ENCODE assay signal across 17 cellular contexts in genomic region chr3:39432342-39432741, GRCh38. TPM values are rescaled to one million over a fixed set of nuclear protein-coding genes. Genes with fewer than 3 reads are reported as not detected.
DNase-seq lines count a peak whose midpoint lies in the region; ATAC-seq, FAIRE-seq and TF ChIP-seq lines count a peak whose summit lies in the region.
"Had no signal": no experiment of that assay in that cellular context is flagged by ENCODE, and none has a peak within 500 bp of the region (broad histone marks: within the 10 kb centered on the region; RNA-seq: fewer than 3 reads in every experiment).

No MANE protein-coding gene starts in this region.

- dilution Hi-C loops in mammary epithelial cell (cut with HindIII; ENCODE audit: low sequenced_read_pairs) = loop anchor here (5.0 kb wide), 1 partner anchor 45 kb away; no protein-coding TSS in a partner anchor

- H2BK5ac ChIP-seq in trophoblast cell (ENCODE audit: low read depth, low read length, poor library complexity) = no peak overlapping the region

- no peak overlapping the region for H4K12ac ChIP-seq in trophoblast cell (ENCODE audit: low read depth, low read length)

- POLR2A ChIA-PET in HepG2 (lab: Yijun Ruan, JAX) = no interaction called here

- H3K9ac ChIP-seq in HepG2 (ENCODE audit: insufficient read depth, low read depth, low read length) (no peak overlapping the region), mammary epithelial cell (ENCODE audit: insufficient read depth, low read length) (no peak overlapping the region), trophoblast cell (ENCODE audit: low read length) (no peak overlapping the region)
- H3K9ac ChIP-seq: GM23248 had no signal

- no peak overlapping the region for H3K23ac ChIP-seq in trophoblast cell (ENCODE audit: low read length)

- in situ Hi-C loops in HepG2 (cut with HindIII; ENCODE audit: extremely low pct_ligation_motif_present, low pct_unique_long_range_greater_than_20kb) = no loop called here
- in situ Hi-C loops in mammary epithelial cell (cut with MboI; ENCODE audit: low sequenced_read_pairs in 2 of 2) = no loop called here

- no peak overlapping the region for H2AK5ac ChIP-seq in trophoblast cell (ENCODE audit: low read length)

- H3K4me2 ChIP-seq in HepG2 (ENCODE audit: low read depth, low read length) = no peak overlapping the region
- H3K4me2 ChIP-seq in mammary epithelial cell (ENCODE audit: insufficient read depth, low read depth, low read length) = no peak overlapping the region
- H3K4me2 ChIP-seq in trophoblast cell (ENCODE audit: low read length) = no peak overlapping the region

- no peak for TF ChIP-seq EP300 in HepG2 (IDR thresholded peaks at IDR 0.05; ENCODE audit: low read depth in 2 of 2, low read length in 2 of 2)
- TF ChIP-seq EP300 in HepG2 (CRISPR knock-in tag; IDR thresholded peaks at IDR 0.05; ENCODE audit: borderline replicate concordance) = no peak

- H2BK12ac ChIP-seq in trophoblast cell (ENCODE audit: low read length) = no peak overlapping the region

- no peak overlapping the region for H2AFZ ChIP-seq in HepG2 (ENCODE audit: low read length)
- H2AFZ ChIP-seq in mammary epithelial cell (ENCODE audit: low read depth, low read length) = no peak overlapping the region
- H2AFZ ChIP-seq in trophoblast cell (ENCODE audit: insufficient read depth, low read length, poor library complexity) = no peak overlapping the region
- H2AFZ ChIP-seq: GM23248 had no signal

- no peak overlapping the region for H4K91ac ChIP-seq in trophoblast cell (ENCODE audit: low read depth, low read length)

- no peak for FAIRE-seq in HepG2 (lab: Jason Lieb, UNC)
- FAIRE-seq: H54 had no signal

- H2BK120ac ChIP-seq in trophoblast cell (ENCODE audit: insufficient read depth, low read length, poor library complexity) = no peak overlapping the region

- DNase-seq in HepG2 (ENCODE audit: low spot score) (no peak), right lobe of liver (no peak), M059J (ENCODE audit: low read depth) (peak; percentile 55), mammary epithelial cell (peak; percentile 51), trophoblast cell (peak; percentile 35 to 40), NCI-H345 treated with DMSO at 0.1 percent for 48 hours (lab: John Stamatoyannopoulos, UW; ENCODE audit: unreplicated experiment) (no peak), COR-L47 (lab: John Stamatoyannopoulos, UW) (no peak)
- DNase-seq in stimulated activated CD4-positive, alpha-beta T cell treated with anti-CD3 and anti-CD28 coated beads, Interleukin-1b, Interleukin-23, amount 100 ng/mL, for 48 hours = no peak
- DNase-seq: 8988T; C1 segment of cervical spinal cord; CD4-positive, alpha-beta T cell; DND-41; GM23248; KBM-7 had no signal

- H3K4me3 ChIP-seq in HepG2 (replicated peaks in 1 of 3; ENCODE audit: insufficient read depth in 1 of 3, low read depth in 2 of 3, low read length in 3 of 3) = no peak overlapping the region
- H3K4me3 ChIP-seq in right lobe of liver = no peak overlapping the region
- H3K4me3 ChIP-seq in mammary epithelial cell (replicated peaks in 1 of 3; ENCODE audit: insufficient read depth in 1 of 3, low read depth in 2 of 3, low read length in 3 of 3) = no peak overlapping the region
- H3K4me3 ChIP-seq in trophoblast cell (ENCODE audit: low read depth, low read length) = no peak overlapping the region
- H3K4me3 ChIP-seq: GM23248 had no signal

- H3K9me3 ChIP-seq in HepG2 (ENCODE audit: low read length) (no peaks in the 10 kb centered on the region), right lobe of liver (no peaks in the 10 kb centered on the region), mammary epithelial cell (replicated peaks; ENCODE audit: insufficient read depth, low read length) (no peaks in the 10 kb centered on the region), trophoblast cell (ENCODE audit: insufficient read depth, low read depth, low read length) (peaks cover 2% of the 10 kb centered on the region)

- intact Hi-C loops in HepG2 (cut with micrococcal nuclease; ENCODE audit: unreplicated experiment) = no loop called here
- intact Hi-C loops in right lobe of liver (cut with DNase I) = no loop called here
- intact Hi-C loops in mammary epithelial cell (cut with micrococcal nuclease) = no loop called here

- no peak for TF ChIP-seq RAD21 in HepG2 (CRISPR knock-in tag; IDR thresholded peaks at IDR 0.05)

- CTCF ChIA-PET in HepG2 (lab: Yijun Ruan, JAX; ENCODE audit: low intra/inter-chr PET ratio, low total read pairs) = no interaction called here
- CTCF ChIA-PET in mammary epithelial cell (lab: Charles Lee; ENCODE audit: low non-redundant PET) = no interaction called here

- H3K27ac ChIP-seq in HepG2 (ENCODE audit: extremely low read length, insufficient read depth, low read length) (no peak overlapping the region), right lobe of liver (no peak overlapping the region), mammary epithelial cell (ENCODE audit: insufficient read depth, low read depth, low read length) (no peak overlapping the region), trophoblast cell (ENCODE audit: low read depth, low read length) (no peak overlapping the region)
- H3K27ac ChIP-seq: GM23248 had no signal

- H3K79me1 ChIP-seq in trophoblast cell (ENCODE audit: low read length) = peaks cover 1% of the 10 kb centered on the region

- no peaks in the 10 kb centered on the region for H3K4me1 ChIP-seq in HepG2 (ENCODE audit: insufficient read depth, low read length)
- H3K4me1 ChIP-seq in right lobe of liver = no peaks in the 10 kb centered on the region
- peaks cover 3% of the 10 kb centered on the region for H3K4me1 ChIP-seq in mammary epithelial cell (ENCODE audit: insufficient read depth, low read length)
- peaks cover 12 to 16% of the 10 kb centered on the region in 2 experiments for H3K4me1 ChIP-seq in trophoblast cell (ENCODE audit: control insufficient read depth in 1 of 2, insufficient read depth in 2 of 2, low read length in 2 of 2)

- no peak for TF ChIP-seq CTCF in HepG2 (CRISPR knock-in tag; IDR thresholded peaks at IDR 0.05)
- no peak for TF ChIP-seq CTCF in right lobe of liver (IDR thresholded peaks at IDR 0.05)
- TF ChIP-seq CTCF in mammary epithelial cell (conservative IDR thresholded peaks at IDR 0.05 in 1 of 2, IDR thresholded peaks at IDR 0.05 in 1 of 2; ENCODE audit: extremely low read depth in 1 of 2, insufficient read depth in 1 of 2, low read depth in 1 of 2, low read length in 2 of 2) = no peak

- H3K18ac ChIP-seq in trophoblast cell (ENCODE audit: low read length) = no peak overlapping the region

- H4K8ac ChIP-seq in trophoblast cell (ENCODE audit: low read depth, low read length) = no peak overlapping the region

- H3K4ac ChIP-seq in trophoblast cell (ENCODE audit: low read depth, low read length) = no peak overlapping the region

- H3K79me2 ChIP-seq in HepG2 (ENCODE audit: insufficient read depth, low read length) = no peaks in the 10 kb centered on the region
- H3K79me2 ChIP-seq in mammary epithelial cell (ENCODE audit: insufficient read depth, low read length) = no peaks in the 10 kb centered on the region
- no peaks in the 10 kb centered on the region for H3K79me2 ChIP-seq in trophoblast cell (ENCODE audit: control insufficient read depth, insufficient read depth, low read length, poor library complexity)

- H3K36me3 ChIP-seq in HepG2 (replicated peaks in 1 of 2; ENCODE audit: control insufficient read depth in 1 of 2, insufficient read depth in 2 of 2, low read length in 2 of 2) = no peaks in the 10 kb centered on the region
- no peaks in the 10 kb centered on the region for H3K36me3 ChIP-seq in right lobe of liver
- H3K36me3 ChIP-seq in mammary epithelial cell (ENCODE audit: insufficient read depth, low read length) = no peaks in the 10 kb centered on the region
- no peaks in the 10 kb centered on the region for H3K36me3 ChIP-seq in trophoblast cell (ENCODE audit: control insufficient read depth in 1 of 2, insufficient read depth in 2 of 2, low read length in 2 of 2)

- WGBS in HepG2 (ENCODE audit: low lambda C conversion rate) = 11% methylated on average over 5 of the region's 5 CpGs
- WGBS in right lobe of liver (ENCODE audit: insufficient coverage, low coverage, low lambda C conversion rate, missing lambda C conversion rate) = 84% methylated on average over 5 of the region's 5 CpGs
- WGBS in mammary epithelial cell (ENCODE audit: low coverage, missing lambda C conversion rate) = 62% methylated on average over 4 of the region's 5 CpGs
- WGBS in trophoblast cell (ENCODE audit: extremely low coverage, insufficient coverage, insufficient read length) = no CpG with 5 or more reads among the region's 5 CpGs

- H3K27me3 ChIP-seq in HepG2 (ENCODE audit: control insufficient read depth in 1 of 2, insufficient read depth in 2 of 2, low read length in 2 of 2) (peaks cover 0 to 11% of the 10 kb centered on the region in 2 experiments; a peak in 3 of 5 replicates), right lobe of liver (no peaks in the 10 kb centered on the region), mammary epithelial cell (ENCODE audit: insufficient read depth, low read length) (no peaks in the 10 kb centered on the region), trophoblast cell (ENCODE audit: insufficient read depth, low read length) (no peaks in the 10 kb centered on the region)

- TF ChIP-seq POLR2A in HepG2 (IDR thresholded peaks at IDR 0.05; ENCODE audit: insufficient read depth in 1 of 2, low read depth in 2 of 2, low read length in 2 of 2) = no peak
- no peak for TF ChIP-seq POLR2A in right lobe of liver (IDR thresholded peaks at IDR 0.05)

- no peak overlapping the region for H3K14ac ChIP-seq in trophoblast cell (ENCODE audit: low read length)

- ATAC-seq in HepG2 (no peak), right lobe of liver (no peak)

- H4K20me1 ChIP-seq in HepG2 (ENCODE audit: insufficient read depth, low read length) = no peaks in the 10 kb centered on the region
- no peaks in the 10 kb centered on the region for H4K20me1 ChIP-seq in mammary epithelial cell (ENCODE audit: insufficient read depth, low read length)

- BruUV-seq in HepG2 (replicated peaks; lab: Mats Ljungman, UMichigan) = no TSS peak
- BruUV-seq in mammary epithelial cell (replicated peaks; lab: Mats Ljungman, UMichigan) = no TSS peak

RNA-seq across cellular contexts. Expression of gene RPSA, which starts 25.8 kb away (rescaled TPM):
- total RNA-seq in HepG2 (2016; rRNA removed; fragmentation: Illumina TruSeq; extraction: Trizol) (1,683 and 1,960 TPM in 2 replicates), right lobe of liver (100 to 1,000 TPM; 209 to 448 (median 268) TPM), mammary epithelial cell (1,000 to 10,000 TPM in 1 of 2 donors, 100 to 1,000 TPM in 1; 874 to 1,396 TPM)
- 4,234 and 4,880 TPM in 2 replicates for total RNA-seq in HepG2 (2016; cell fraction: cytosol; rRNA removed; fragmentation: Illumina TruSeq; extraction: Trizol; ENCODE audit: low read depth)
- 1,681 and 2,033 TPM in 2 replicates for total RNA-seq in HepG2 (2016; cell fraction: insoluble cytoplasmic fraction; rRNA removed; fragmentation: Illumina TruSeq; extraction: Trizol)
- total RNA-seq in HepG2 (2016; cell fraction: membrane; rRNA removed; fragmentation: Illumina TruSeq; extraction: Trizol) = 4,469 and 4,736 TPM in 2 replicates
- total RNA-seq in HepG2 (2016; cell fraction: nucleus; rRNA removed; fragmentation: Illumina TruSeq; extraction: Trizol) = 671 and 721 TPM in 2 replicates
- polyA plus RNA-seq in HepG2 (2011; rRNA removed) (2,662 and 3,226 TPM in 2 replicates), mammary epithelial cell (2,903 TPM)
- polyA plus RNA-seq in HepG2 (2011; cell fraction: cytosol; rRNA removed) = 2,617 and 3,480 TPM in 2 replicates
- 707 and 717 TPM in 2 replicates for polyA plus RNA-seq in HepG2 (2011; cell fraction: nucleus; rRNA removed)
- polyA plus RNA-seq in HepG2 (2012) = 1,399 and 1,552 TPM in 2 replicates
- 5,088 and 5,753 TPM in 2 replicates for polyA plus RNA-seq in HepG2 (2016; cell fraction: cytosol; fragmentation: Illumina TruSeq; extraction: Trizol; ENCODE audit: low read depth)
- 1,997 and 2,058 TPM in 2 replicates for polyA plus RNA-seq in HepG2 (2016; cell fraction: insoluble cytoplasmic fraction; fragmentation: Illumina TruSeq; extraction: Trizol; ENCODE audit: low read depth)
- 4,231 and 4,512 TPM in 2 replicates for polyA plus RNA-seq in HepG2 (2016; cell fraction: membrane; fragmentation: Illumina TruSeq; extraction: Trizol; ENCODE audit: low read depth)
- 1,039 and 1,069 TPM in 2 replicates for polyA plus RNA-seq in HepG2 (2016; cell fraction: nucleus; fragmentation: Illumina TruSeq; extraction: Trizol; ENCODE audit: insufficient read depth, low read depth)
- polyA minus RNA-seq in HepG2 (2011; rRNA and poly(A)+ RNA removed; ENCODE audit: low replicate concordance) = 1,437 and 2,324 TPM in 2 replicates
- 460 and 463 TPM in 2 replicates for polyA minus RNA-seq in HepG2 (2011; cell fraction: cytosol; rRNA and poly(A)+ RNA removed)
- polyA minus RNA-seq in HepG2 (2011; cell fraction: nucleus; rRNA and poly(A)+ RNA removed) = 336 and 408 TPM in 2 replicates
- 933 and 1,152 TPM in 2 replicates for total RNA-seq in M059J (2014; rRNA removed; shearing (Covaris generic))
- 1,449 TPM for polyA minus RNA-seq in mammary epithelial cell
- 1,546 and 1,587 TPM in 2 replicates for polyA plus RNA-seq in trophoblast cell (2013)

RNA-seq across cellular contexts. Expression of gene MOBP, which starts 35.1 kb away (rescaled TPM):
- not detected in 2 replicates for total RNA-seq in HepG2 (2016; rRNA removed; fragmentation: Illumina TruSeq; extraction: Trizol)
- total RNA-seq in HepG2 (2016; cell fraction: cytosol; rRNA removed; fragmentation: Illumina TruSeq; extraction: Trizol; ENCODE audit: low read depth) = not detected in 2 replicates
- not detected in 2 replicates for total RNA-seq in HepG2 (2016; cell fraction: insoluble cytoplasmic fraction; rRNA removed; fragmentation: Illumina TruSeq; extraction: Trizol)
- not detected in 2 replicates for total RNA-seq in HepG2 (2016; cell fraction: membrane; rRNA removed; fragmentation: Illumina TruSeq; extraction: Trizol)
- total RNA-seq in HepG2 (2016; cell fraction: nucleus; rRNA removed; fragmentation: Illumina TruSeq; extraction: Trizol) = not detected in 2 replicates
- polyA plus RNA-seq in HepG2 (2011; rRNA removed) = not detected in 2 replicates
- 0.01 TPM in 1 of 2 replicates, not detected in the other for polyA plus RNA-seq in HepG2 (2011; cell fraction: cytosol; rRNA removed)
- not detected in 2 replicates for polyA plus RNA-seq in HepG2 (2011; cell fraction: nucleus; rRNA removed)
- polyA plus RNA-seq in HepG2 (2012) = not detected in 2 replicates
- polyA plus RNA-seq in HepG2 (2016; cell fraction: cytosol; fragmentation: Illumina TruSeq; extraction: Trizol; ENCODE audit: low read depth) = not detected in 2 replicates
- not detected in 2 replicates for polyA plus RNA-seq in HepG2 (2016; cell fraction: insoluble cytoplasmic fraction; fragmentation: Illumina TruSeq; extraction: Trizol; ENCODE audit: low read depth)
- polyA plus RNA-seq in HepG2 (2016; cell fraction: membrane; fragmentation: Illumina TruSeq; extraction: Trizol; ENCODE audit: low read depth) = not detected in 2 replicates
- not detected in 2 replicates for polyA plus RNA-seq in HepG2 (2016; cell fraction: nucleus; fragmentation: Illumina TruSeq; extraction: Trizol; ENCODE audit: insufficient read depth, low read depth)
- not detected in 2 replicates for polyA minus RNA-seq in HepG2 (2011; rRNA and poly(A)+ RNA removed; ENCODE audit: low replicate concordance)
- polyA minus RNA-seq in HepG2 (2011; cell fraction: cytosol; rRNA and poly(A)+ RNA removed) = not detected in 2 replicates
- polyA minus RNA-seq in HepG2 (2011; cell fraction: nucleus; rRNA and poly(A)+ RNA removed) = not detected in 2 replicates
- total RNA-seq in right lobe of liver = not detected
- not detected in 2 replicates for total RNA-seq in M059J (2014; rRNA removed; shearing (Covaris generic))
- total RNA-seq in mammary epithelial cell = not detected
- not detected for polyA plus RNA-seq in mammary epithelial cell
- polyA minus RNA-seq in mammary epithelial cell = not detected
- 0.07 and 0.21 TPM in 2 replicates for polyA plus RNA-seq in trophoblast cell (2013)
- total RNA-seq: B cell; CD4-positive, alpha-beta T cell; GM23248; HT-29 had no signal
- polyA plus RNA-seq: GM23248 had no signal

RNA-seq across cellular contexts. Expression of gene SLC25A38, which starts 49.2 kb away (rescaled TPM):
- total RNA-seq in HepG2 (2016; rRNA removed; fragmentation: Illumina TruSeq; extraction: Trizol) = 32.5 and 33.7 TPM in 2 replicates
- total RNA-seq in HepG2 (2016; cell fraction: cytosol; rRNA removed; fragmentation: Illumina TruSeq; extraction: Trizol; ENCODE audit: low read depth) = 13.6 and 14.0 TPM in 2 replicates
- 30.5 and 33.1 TPM in 2 replicates for total RNA-seq in HepG2 (2016; cell fraction: insoluble cytoplasmic fraction; rRNA removed; fragmentation: Illumina TruSeq; extraction: Trizol)
- 28.9 and 29.7 TPM in 2 replicates for total RNA-seq in HepG2 (2016; cell fraction: membrane; rRNA removed; fragmentation: Illumina TruSeq; extraction: Trizol)
- total RNA-seq in HepG2 (2016; cell fraction: nucleus; rRNA removed; fragmentation: Illumina TruSeq; extraction: Trizol) = 21.9 and 22.5 TPM in 2 replicates
- 32.3 and 35.4 TPM in 2 replicates for polyA plus RNA-seq in HepG2 (2011; rRNA removed)
- 27.5 and 32.3 TPM in 2 replicates for polyA plus RNA-seq in HepG2 (2011; cell fraction: cytosol; rRNA removed)
- 22.7 and 25.3 TPM in 2 replicates for polyA plus RNA-seq in HepG2 (2011; cell fraction: nucleus; rRNA removed)
- 22.2 and 25.3 TPM in 2 replicates for polyA plus RNA-seq in HepG2 (2012)
- polyA plus RNA-seq in HepG2 (2016; cell fraction: cytosol; fragmentation: Illumina TruSeq; extraction: Trizol; ENCODE audit: low read depth) = 10.3 and 12.0 TPM in 2 replicates
- polyA plus RNA-seq in HepG2 (2016; cell fraction: insoluble cytoplasmic fraction; fragmentation: Illumina TruSeq; extraction: Trizol; ENCODE audit: low read depth) = 32.2 and 34.1 TPM in 2 replicates
- polyA plus RNA-seq in HepG2 (2016; cell fraction: membrane; fragmentation: Illumina TruSeq; extraction: Trizol; ENCODE audit: low read depth) = 21.0 and 23.3 TPM in 2 replicates
- polyA plus RNA-seq in HepG2 (2016; cell fraction: nucleus; fragmentation: Illumina TruSeq; extraction: Trizol; ENCODE audit: insufficient read depth, low read depth) = 38.0 and 39.9 TPM in 2 replicates
- 44.2 and 49.5 TPM in 2 replicates for polyA minus RNA-seq in HepG2 (2011; rRNA and poly(A)+ RNA removed; ENCODE audit: low replicate concordance)
- polyA minus RNA-seq in HepG2 (2011; cell fraction: cytosol; rRNA and poly(A)+ RNA removed) = 16.9 and 17.9 TPM in 2 replicates
- 15.6 and 18.8 TPM in 2 replicates for polyA minus RNA-seq in HepG2 (2011; cell fraction: nucleus; rRNA and poly(A)+ RNA removed)
- total RNA-seq in right lobe of liver = 10 to 100 TPM; 20.9 to 36.7 (median 23.6) TPM
- total RNA-seq in M059J (2014; rRNA removed; shearing (Covaris generic)) = 20.6 and 26.4 TPM in 2 replicates
- 10 to 100 TPM; 27.5 to 34.9 TPM for total RNA-seq in mammary epithelial cell
- 29.3 TPM for polyA plus RNA-seq in mammary epithelial cell
- 39.6 TPM for polyA minus RNA-seq in mammary epithelial cell
- 20.3 and 21.5 TPM in 2 replicates for polyA plus RNA-seq in trophoblast cell (2013)

Comparison
In these comparisons a context has a peak if more than half of its experiments do, and no peak if none do; other contexts are left out.
1. DNase-seq: peak in M059J (single experiment), mammary epithelial cell (single experiment) and trophoblast cell (2 of 2); none in HepG2 (single experiment), right lobe of liver (0 of 3), NCI-H345 treated with DMSO at 0.1 percent for 48 hours (single experiment), COR-L47 (single experiment) and stimulated activated CD4-positive, alpha-beta T cell treated with anti-CD3 and anti-CD28 coated beads, Interleukin-1b, Interleukin-23, amount 100 ng/mL, for 48 hours (single experiment).